Comparison of ENCODE assay signal across 17 cellular contexts in genomic region chr9:7520396-7520795, GRCh38.
"Had no signal": no experiment of that assay in that cellular context is flagged by ENCODE, and none has a peak within 500 bp of the region (broad histone marks: within the 10 kb centered on the region; RNA-seq: fewer than 3 reads in every experiment).

No MANE protein-coding gene starts in this region.

- H3K27me3 ChIP-seq: colonic mucosa, esophagus squamous epithelium, neutrophil had no signal

- H3K36me3 ChIP-seq: colonic mucosa, esophagus squamous epithelium, neutrophil had no signal

- H3K9me3 ChIP-seq: colonic mucosa, esophagus squamous epithelium, neutrophil, psoas muscle had no signal

- H3K27ac ChIP-seq: colonic mucosa, esophagus squamous epithelium, neutrophil, psoas muscle had no signal

- H3K4me3 Mint-ChIP-seq: naive thymus-derived CD4-positive, alpha-beta T cell; nephron progenitor cell had no signal

- H3K36me3 Mint-ChIP-seq: naive thymus-derived CD4-positive, alpha-beta T cell had no signal

- ATAC-seq: left colon; naive thymus-derived CD4-positive, alpha-beta T cell; psoas muscle; sciatic nerve had no signal

- DNase-seq: colonic mucosa; dermis blood vessel endothelial cell; esophagus squamous epithelium; foreskin fibroblast; head of caudate nucleus; hippocampal formation; left colon; mesendoderm; naive thymus-derived CD4-positive, alpha-beta T cell; nephron progenitor cell; psoas muscle; stimulated activated CD4-positive, alpha-beta T cell treated with anti-CD3 and anti-CD28 coated beads, Interleukin-2, amount 100 ng/mL, for 24 hours; stimulated activated CD4-positive, alpha-beta T cell treated with anti-CD3 and anti-CD28 coated beads, Interleukin-4, amount 100 ng/mL, for 4 hours; stimulated activated naive CD4-positive, alpha-beta T cell; trophoblast cell had no signal

- H3K4me3 ChIP-seq: colonic mucosa, esophagus squamous epithelium, psoas muscle had no signal

- H3K4me1 Mint-ChIP-seq: naive thymus-derived CD4-positive, alpha-beta T cell had no signal

- H3K4me1 ChIP-seq: colonic mucosa, esophagus squamous epithelium, psoas muscle had no signal

- H3K9me3 Mint-ChIP-seq: naive thymus-derived CD4-positive, alpha-beta T cell; nephron progenitor cell had no signal

- H3K27ac Mint-ChIP-seq: naive thymus-derived CD4-positive, alpha-beta T cell; nephron progenitor cell had no signal
